ENCODE assay signal across 23 cellular contexts in genomic region chr1:86940599-86940998, GRCh38. TPM values are rescaled to one million over a fixed set of nuclear protein-coding genes. Genes with fewer than 3 reads are reported as not detected.
DNase-seq lines count a peak whose midpoint lies in the region; ATAC-seq, FAIRE-seq and TF ChIP-seq lines count a peak whose summit lies in the region.
"Had no signal": no experiment of that assay in that cellular context is flagged by ENCODE, and none has a peak within 500 bp of the region (broad histone marks: within the 10 kb centered on the region; RNA-seq: fewer than 3 reads in every experiment).

No MANE protein-coding gene starts in this region.

- H3K36me3 ChIP-seq in HepG2 (replicated peaks in 1 of 2; ENCODE audit: control insufficient read depth in 1 of 2, insufficient read depth in 2 of 2, low read length in 2 of 2) (no peaks in the 10 kb centered on the region), right lobe of liver (no peaks in the 10 kb centered on the region)
- no peaks in the 10 kb centered on the region for H3K36me3 ChIP-seq in effector memory CD4-positive, alpha-beta T cell (ENCODE audit: control insufficient read depth, insufficient read depth, low read length)

- H3K4me3 ChIP-seq in HepG2 (replicated peaks in 1 of 3; ENCODE audit: insufficient read depth in 1 of 3, low read depth in 2 of 3, low read length in 3 of 3) = no peak overlapping the region
- no peak overlapping the region for H3K4me3 ChIP-seq in right lobe of liver
- no peak overlapping the region for H3K4me3 ChIP-seq in effector memory CD4-positive, alpha-beta T cell (ENCODE audit: insufficient read depth, low read depth, low read length, poor library complexity, severe bottlenecking)
- H3K4me3 ChIP-seq: A549; BLaER1 treated with 17β-estradiol and CSF1 and Interleukin-3, amounts not matched to agents 10 nM and 100 nM; GM12878 had no signal

- no peak overlapping the region for H3K27ac Mint-ChIP-seq in WTC11
- H3K27ac Mint-ChIP-seq: B cell; CD4-positive, alpha-beta T cell; CD8-positive, alpha-beta T cell had no signal

- BruUV-seq in HepG2 (replicated peaks; lab: Mats Ljungman, UMichigan) = no TSS peak

- POLR2A ChIA-PET in HepG2 (lab: Yijun Ruan, JAX) = no interaction called here
- POLR2A ChIA-PET in WTC11 (lab: Charles Lee) = no interaction called here

- no peak overlapping the region for H3K27ac ChIP-seq in HepG2 (ENCODE audit: extremely low read length, insufficient read depth, low read length)
- no peak overlapping the region for H3K27ac ChIP-seq in right lobe of liver
- H3K27ac ChIP-seq in effector memory CD4-positive, alpha-beta T cell (ENCODE audit: insufficient read depth, low read length, poor library complexity, severe bottlenecking) = no peak overlapping the region
- H3K27ac ChIP-seq: 22Rv1; A549; BLaER1 treated with 17β-estradiol and CSF1 and Interleukin-3, amounts not matched to agents 10 nM and 100 nM; C4-2B had no signal

- H3K9me3 Mint-ChIP-seq in WTC11 = no peaks in the 10 kb centered on the region
- H3K9me3 Mint-ChIP-seq: CD4-positive, alpha-beta T cell; CD8-positive, alpha-beta T cell had no signal

- FAIRE-seq in HepG2 (lab: Jason Lieb, UNC) = no peak
- FAIRE-seq: A549, GM12878, GM12892, GM18507 had no signal

- no peak overlapping the region for H3K4me3 Mint-ChIP-seq in WTC11
- H3K4me3 Mint-ChIP-seq: B cell; CD4-positive, alpha-beta T cell; CD8-positive, alpha-beta T cell had no signal

- no peak overlapping the region for H3K4me2 ChIP-seq in HepG2 (ENCODE audit: low read depth, low read length)
- H3K4me2 ChIP-seq: A549; BLaER1 treated with 17β-estradiol and CSF1 and Interleukin-3, amounts not matched to agents 10 nM and 100 nM had no signal

- 93% methylated on average over 2 of the region's 2 CpGs for WGBS in HepG2 (ENCODE audit: low lambda C conversion rate)
- 100% methylated on average over 2 of the region's 2 CpGs for WGBS in right lobe of liver (ENCODE audit: insufficient coverage, low coverage, low lambda C conversion rate, missing lambda C conversion rate)

- intact Hi-C loops in HepG2 (cut with micrococcal nuclease; ENCODE audit: unreplicated experiment) (no loop called here), right lobe of liver (cut with DNase I) (no loop called here)

- peaks cover 31% of the 10 kb centered on the region for H3K4me1 Mint-ChIP-seq in WTC11

- TF ChIP-seq CTCF in HepG2 (CRISPR knock-in tag; IDR thresholded peaks at IDR 0.05) (no peak), right lobe of liver (IDR thresholded peaks at IDR 0.05) (no peak), WTC11 (IDR thresholded peaks at IDR 0.05) (no peak)

- TF ChIP-seq POLR2A in HepG2 (IDR thresholded peaks at IDR 0.05; ENCODE audit: insufficient read depth in 1 of 2, low read depth in 2 of 2, low read length in 2 of 2) (no peak), right lobe of liver (IDR thresholded peaks at IDR 0.05) (no peak)

- H3K27me3 ChIP-seq in HepG2 (ENCODE audit: control insufficient read depth in 1 of 2, insufficient read depth in 2 of 2, low read length in 2 of 2) = no peaks in the 10 kb centered on the region
- H3K27me3 ChIP-seq in right lobe of liver = no peaks in the 10 kb centered on the region
- no peaks in the 10 kb centered on the region for H3K27me3 ChIP-seq in effector memory CD4-positive, alpha-beta T cell (replicated peaks; ENCODE audit: control insufficient read depth, insufficient read depth, low read length, poor library complexity, severe bottlenecking)
- H3K27me3 ChIP-seq: BLaER1 treated with 17β-estradiol and CSF1 and Interleukin-3, amounts not matched to agents 10 nM and 100 nM had no signal

- ATAC-seq in HepG2 (no peak), right lobe of liver (no peak), WTC11 (no peak)
- ATAC-seq: A549; CD8-positive, alpha-beta T cell; GM12878 had no signal

- DNase-seq in HepG2 (ENCODE audit: low spot score) (no peak), right lobe of liver (no peak), WTC11 (ENCODE audit: low spot score) (no peak)
- DNase-seq in effector memory CD4-positive, alpha-beta T cell = no peak
- DNase-seq in activated CD8-positive, alpha-beta memory T cell treated with anti-CD3 and anti-CD28 coated beads, Interleukin-2, amount 50 U/mL, for 4 hours = no peak
- DNase-seq: AML-193; CD4-positive, alpha-beta T cell; CD8-positive, alpha-beta T cell; DMS 273 treated with DMSO at 0.1 percent for 48 hours; DMS153; DMS53; DMS79; DND-41; EL; GDM1 had no signal

- no peak for TF ChIP-seq EP300 in HepG2 (IDR thresholded peaks at IDR 0.05; ENCODE audit: low read depth in 2 of 2, low read length in 2 of 2)
- TF ChIP-seq EP300 in HepG2 (CRISPR knock-in tag; IDR thresholded peaks at IDR 0.05; ENCODE audit: borderline replicate concordance) = no peak

- no peak overlapping the region for H3K9ac ChIP-seq in HepG2 (ENCODE audit: insufficient read depth, low read depth, low read length)
- H3K9ac ChIP-seq: BLaER1 treated with 17β-estradiol and CSF1 and Interleukin-3, amounts not matched to agents 10 nM and 100 nM had no signal

- H3K9me3 ChIP-seq in HepG2 (ENCODE audit: low read length) (no peaks in the 10 kb centered on the region), right lobe of liver (no peaks in the 10 kb centered on the region)
- no peaks in the 10 kb centered on the region for H3K9me3 ChIP-seq in effector memory CD4-positive, alpha-beta T cell (ENCODE audit: control insufficient read depth, low read length)
- H3K9me3 ChIP-seq: A549 had no signal

- TF ChIP-seq RAD21 in HepG2 (CRISPR knock-in tag; IDR thresholded peaks at IDR 0.05) = no peak

- H4K20me1 ChIP-seq in HepG2 (ENCODE audit: insufficient read depth, low read length) = 0 out of 2 replicates have a peak, but pooled peaks cover 2% of the 10 kb centered on the region

- H3K27me3 Mint-ChIP-seq in WTC11 (ENCODE audit: low read depth) = no peaks in the 10 kb centered on the region
- H3K27me3 Mint-ChIP-seq: B cell; CD4-positive, alpha-beta T cell had no signal

- H3K4me1 ChIP-seq in HepG2 (ENCODE audit: insufficient read depth, low read length) (peaks cover 37% of the 10 kb centered on the region), right lobe of liver (peaks cover 0 to 10% (median 0%) of the 10 kb centered on the region in 4 donors)
- H3K4me1 ChIP-seq in effector memory CD4-positive, alpha-beta T cell (ENCODE audit: control insufficient read depth, insufficient read depth, low read length, poor library complexity, severe bottlenecking) = no peaks in the 10 kb centered on the region

- peaks cover 97% of the 10 kb centered on the region for H3K79me2 ChIP-seq in HepG2 (ENCODE audit: insufficient read depth, low read length)

- H2AFZ ChIP-seq in HepG2 (ENCODE audit: low read length) = no peak overlapping the region

- CTCF ChIA-PET in HepG2 (lab: Yijun Ruan, JAX; ENCODE audit: low intra/inter-chr PET ratio, low total read pairs) = no interaction called here
- CTCF ChIA-PET in WTC11 (lab: Charles Lee) = no interaction called here

- in situ Hi-C loops in HepG2 (cut with HindIII; ENCODE audit: extremely low pct_ligation_motif_present, low pct_unique_long_range_greater_than_20kb) = no loop called here

- H3K36me3 Mint-ChIP-seq in WTC11 = no peaks in the 10 kb centered on the region
- H3K36me3 Mint-ChIP-seq: CD8-positive, alpha-beta T cell had no signal

RNA-seq across cellular contexts. Expression of gene HS2ST1, which starts 26.2 kb away (rescaled TPM):
- total RNA-seq in HepG2 (2016; rRNA removed; fragmentation: Illumina TruSeq; extraction: Trizol) = 51.2 and 58.7 TPM in 2 replicates
- total RNA-seq in HepG2 (2016; cell fraction: cytosol; rRNA removed; fragmentation: Illumina TruSeq; extraction: Trizol; ENCODE audit: low read depth) = 9.1 and 9.3 TPM in 2 replicates
- total RNA-seq in HepG2 (2016; cell fraction: insoluble cytoplasmic fraction; rRNA removed; fragmentation: Illumina TruSeq; extraction: Trizol) = 47.0 and 61.5 TPM in 2 replicates
- 17.7 and 21.3 TPM in 2 replicates for total RNA-seq in HepG2 (2016; cell fraction: membrane; rRNA removed; fragmentation: Illumina TruSeq; extraction: Trizol)
- 55.0 and 59.2 TPM in 2 replicates for total RNA-seq in HepG2 (2016; cell fraction: nucleus; rRNA removed; fragmentation: Illumina TruSeq; extraction: Trizol)
- 19.6 and 22.1 TPM in 2 replicates for polyA plus RNA-seq in HepG2 (2011; rRNA removed)
- 9.0 and 13.8 TPM in 2 replicates for polyA plus RNA-seq in HepG2 (2011; cell fraction: cytosol; rRNA removed)
- 3.7 and 5.2 TPM in 2 replicates for polyA plus RNA-seq in HepG2 (2011; cell fraction: nucleus; rRNA removed)
- polyA plus RNA-seq in HepG2 (2012) = 27.9 and 38.2 TPM in 2 replicates
- polyA plus RNA-seq in HepG2 (2016; cell fraction: cytosol; fragmentation: Illumina TruSeq; extraction: Trizol; ENCODE audit: low read depth) = 3.6 TPM in 2 replicates
- 41.4 and 41.7 TPM in 2 replicates for polyA plus RNA-seq in HepG2 (2016; cell fraction: insoluble cytoplasmic fraction; fragmentation: Illumina TruSeq; extraction: Trizol; ENCODE audit: low read depth)
- 11.4 and 11.7 TPM in 2 replicates for polyA plus RNA-seq in HepG2 (2016; cell fraction: membrane; fragmentation: Illumina TruSeq; extraction: Trizol; ENCODE audit: low read depth)
- 49.1 and 51.8 TPM in 2 replicates for polyA plus RNA-seq in HepG2 (2016; cell fraction: nucleus; fragmentation: Illumina TruSeq; extraction: Trizol; ENCODE audit: insufficient read depth, low read depth)
- 8.4 and 14.9 TPM in 2 replicates for polyA minus RNA-seq in HepG2 (2011; rRNA and poly(A)+ RNA removed; ENCODE audit: low replicate concordance)
- 28.0 and 34.0 TPM in 2 replicates for polyA minus RNA-seq in HepG2 (2011; cell fraction: cytosol; rRNA and poly(A)+ RNA removed)
- polyA minus RNA-seq in HepG2 (2011; cell fraction: nucleus; rRNA and poly(A)+ RNA removed) = 38.8 and 42.7 TPM in 2 replicates
- 10 to 100 TPM in 5 of 6 experiments, 1 to 10 TPM in 1; 9.9 to 17.2 (median 13.7) TPM for total RNA-seq in right lobe of liver
- 19.0 to 24.7 TPM (median 19.7 TPM) in 3 replicates for total RNA-seq in WTC11 (2021)

RNA-seq across cellular contexts. Expression of gene SELENOF, which starts 26.7 kb away (rescaled TPM):
- 124 and 163 TPM in 2 replicates for total RNA-seq in HepG2 (2016; rRNA removed; fragmentation: Illumina TruSeq; extraction: Trizol)
- total RNA-seq in HepG2 (2016; cell fraction: cytosol; rRNA removed; fragmentation: Illumina TruSeq; extraction: Trizol; ENCODE audit: low read depth) = 25.2 and 35.4 TPM in 2 replicates
- 130 and 171 TPM in 2 replicates for total RNA-seq in HepG2 (2016; cell fraction: insoluble cytoplasmic fraction; rRNA removed; fragmentation: Illumina TruSeq; extraction: Trizol)
- total RNA-seq in HepG2 (2016; cell fraction: membrane; rRNA removed; fragmentation: Illumina TruSeq; extraction: Trizol) = 69.8 and 78.9 TPM in 2 replicates
- total RNA-seq in HepG2 (2016; cell fraction: nucleus; rRNA removed; fragmentation: Illumina TruSeq; extraction: Trizol) = 143 and 153 TPM in 2 replicates
- polyA plus RNA-seq in HepG2 (2011; rRNA removed) = 88.2 and 133 TPM in 2 replicates
- polyA plus RNA-seq in HepG2 (2011; cell fraction: cytosol; rRNA removed) = 54.9 and 90.7 TPM in 2 replicates
- 15.6 and 23.8 TPM in 2 replicates for polyA plus RNA-seq in HepG2 (2011; cell fraction: nucleus; rRNA removed)
- polyA plus RNA-seq in HepG2 (2012) = 109 and 157 TPM in 2 replicates
- polyA plus RNA-seq in HepG2 (2016; cell fraction: cytosol; fragmentation: Illumina TruSeq; extraction: Trizol; ENCODE audit: low read depth) = 26.8 and 27.6 TPM in 2 replicates
- polyA plus RNA-seq in HepG2 (2016; cell fraction: insoluble cytoplasmic fraction; fragmentation: Illumina TruSeq; extraction: Trizol; ENCODE audit: low read depth) = 145 and 147 TPM in 2 replicates
- polyA plus RNA-seq in HepG2 (2016; cell fraction: membrane; fragmentation: Illumina TruSeq; extraction: Trizol; ENCODE audit: low read depth) = 57.9 and 59.8 TPM in 2 replicates
- 249 and 252 TPM in 2 replicates for polyA plus RNA-seq in HepG2 (2016; cell fraction: nucleus; fragmentation: Illumina TruSeq; extraction: Trizol; ENCODE audit: insufficient read depth, low read depth)
- polyA minus RNA-seq in HepG2 (2011; rRNA and poly(A)+ RNA removed; ENCODE audit: low replicate concordance) = 41.6 and 58.4 TPM in 2 replicates
- polyA minus RNA-seq in HepG2 (2011; cell fraction: cytosol; rRNA and poly(A)+ RNA removed) = 50.9 and 59.9 TPM in 2 replicates
- 38.8 and 44.2 TPM in 2 replicates for polyA minus RNA-seq in HepG2 (2011; cell fraction: nucleus; rRNA and poly(A)+ RNA removed)
- 100 to 1,000 TPM in 4 of 6 experiments, 10 to 100 TPM in 2; 95.5 to 130 (median 107) TPM for total RNA-seq in right lobe of liver
- total RNA-seq in WTC11 (2021) = 152 to 156 TPM (median 156 TPM) in 3 replicates

Comparison
In these comparisons a context has a peak if more than half of its experiments do, and no peak if none do; other contexts are left out.
1. Of the 50 proteins assayed by ChIP-seq in both HepG2 and WTC11: peak only in HepG2: none; only in WTC11: none; in both: ZNF121; in neither: 49.